Comparison of ENCODE assay signal across 2 cellular contexts in genomic region chr10:13673165-13673564, GRCh38.
TF ChIP-seq lines count a peak whose summit lies in the region.

No MANE protein-coding gene starts in this region.

TF ChIP-seq in SK-N-SH treated with all-trans-retinoic acid at 6 μM for 48 hours, 23 proteins besides CTCF, POLR2A, EP300 and RAD21 (continued from another document):
- TF ChIP-seq TSHZ2 (CRISPR knock-in tag; IDR thresholded peaks at IDR 0.05) (no peak), ZC3H10 (CRISPR knock-in tag; IDR thresholded peaks at IDR 0.05) (no peak), SNAI2 (CRISPR knock-in tag; IDR thresholded peaks at IDR 0.05) (no peak), GLIS3 (CRISPR knock-in tag; IDR thresholded peaks at IDR 0.05) (no peak), CSRNP3 (CRISPR knock-in tag; IDR thresholded peaks at IDR 0.05) (no peak), ISL1 (CRISPR knock-in tag; IDR thresholded peaks at IDR 0.05) (no peak), CREB5 (CRISPR knock-in tag; IDR thresholded peaks at IDR 0.05; ENCODE audit: low read depth) (no peak), POU6F1 (CRISPR knock-in tag; IDR thresholded peaks at IDR 0.05; ENCODE audit: borderline replicate concordance, low read depth) (no peak), TCF4 (CRISPR knock-in tag; IDR thresholded peaks at IDR 0.05; ENCODE audit: borderline replicate concordance) (no peak), ZFP3 (CRISPR knock-in tag; IDR thresholded peaks at IDR 0.05) (no peak)

TF ChIP-seq in SK-N-SH, 30 proteins besides CTCF, POLR2A, EP300 and RAD21 (continued from another document):
- no peak for TF ChIP-seq ZBTB33 (IDR thresholded peaks at IDR 0.05; ENCODE audit: borderline replicate concordance, low read depth)
- no peak for TF ChIP-seq FOXM1 (IDR thresholded peaks at IDR 0.05; ENCODE audit: low read depth)
- TF ChIP-seq MXI1 (IDR thresholded peaks at IDR 0.05; ENCODE audit: low read depth, low read length): no peak
- no peak for TF ChIP-seq FOXJ3 (CRISPR knock-in tag; IDR thresholded peaks at IDR 0.05)
- no peak for TF ChIP-seq TEAD4 (IDR thresholded peaks at IDR 0.05; ENCODE audit: borderline replicate concordance, insufficient read depth)
- TF ChIP-seq YY1 (IDR thresholded peaks at IDR 0.05; ENCODE audit: low read depth): no peak
- TF ChIP-seq NRF1 (IDR thresholded peaks at IDR 0.05; ENCODE audit: low read depth, low read length): no peak
- no peak for TF ChIP-seq GABPA (IDR thresholded peaks at IDR 0.05; ENCODE audit: low read depth)
- no peak for TF ChIP-seq POLR2AphosphoS5 (IDR thresholded peaks at IDR 0.05; ENCODE audit: low read depth, low read length)
TF ChIP-seq in SK-N-SH: peak in this region for 0.
